Comparison of ENCODE assay signal across 22 cellular contexts in genomic region chr1:107009286-107009685, GRCh38.
"Had no signal": no experiment of that assay in that cellular context is flagged by ENCODE, and none has a peak within 500 bp of the region (broad histone marks: within the 10 kb centered on the region; RNA-seq: fewer than 3 reads in every experiment).

No MANE protein-coding gene starts in this region.

- H3K27me3 Mint-ChIP-seq: activated CD4-positive, alpha-beta memory T cell treated with anti-CD3 and anti-CD28 coated beads, Interleukin-2, amount 10 ng/mL, durations not matched to agents 7 days and 5 days; activated CD4-positive, alpha-beta T cell treated with anti-CD3 and anti-CD28 coated beads, Interleukin-2, amount 10 ng/mL, durations not matched to agents 24 days and 14 days had no signal

- H3K36me3 ChIP-seq: cardiac muscle cell, heart right ventricle, lower lobe of right lung, neutrophil, right lobe of liver, stomach, uterus had no signal

- H3K9me3 Mint-ChIP-seq: activated CD4-positive, alpha-beta memory T cell treated with anti-CD3 and anti-CD28 coated beads, Interleukin-2, amount 10 ng/mL, durations not matched to agents 7 days and 5 days; activated CD4-positive, alpha-beta T cell treated with anti-CD3 and anti-CD28 coated beads, Interleukin-2, amount 10 ng/mL, durations not matched to agents 24 days and 14 days; activated naive CD8-positive, alpha-beta T cell treated with anti-CD3 and anti-CD28 coated beads, Interleukin-2, amount 50 U/mL, for 24 hours; natural killer cell; stimulated activated memory B cell treated with anti-CD40 and anti-IgM and Interleukin-4, amounts not matched to agents 10 μg/mL and 1 μg/mL and 100 μg/mL, for 72 hours had no signal

- H3K4me3 Mint-ChIP-seq: activated CD4-positive, alpha-beta memory T cell treated with anti-CD3 and anti-CD28 coated beads, Interleukin-2, amount 10 ng/mL, durations not matched to agents 7 days and 5 days; activated CD4-positive, alpha-beta T cell treated with anti-CD3 and anti-CD28 coated beads, Interleukin-2, amount 10 ng/mL, durations not matched to agents 24 days and 14 days; activated naive CD8-positive, alpha-beta T cell treated with anti-CD3 and anti-CD28 coated beads, Interleukin-2, amount 50 U/mL, for 24 hours; natural killer cell; stimulated activated memory B cell treated with anti-CD40 and anti-IgM and Interleukin-4, amounts not matched to agents 10 μg/mL and 1 μg/mL and 100 μg/mL, for 72 hours had no signal

- H3K27ac Mint-ChIP-seq: activated CD4-positive, alpha-beta memory T cell treated with anti-CD3 and anti-CD28 coated beads, Interleukin-2, amount 10 ng/mL, durations not matched to agents 7 days and 5 days; activated CD4-positive, alpha-beta T cell treated with anti-CD3 and anti-CD28 coated beads, Interleukin-2, amount 10 ng/mL, durations not matched to agents 24 days and 14 days; activated naive CD8-positive, alpha-beta T cell treated with anti-CD3 and anti-CD28 coated beads, Interleukin-2, amount 50 U/mL, for 24 hours; natural killer cell; stimulated activated memory B cell treated with anti-CD40 and anti-IgM and Interleukin-4, amounts not matched to agents 10 μg/mL and 1 μg/mL and 100 μg/mL, for 72 hours had no signal

- H3K4me3 ChIP-seq: body of pancreas, cardiac muscle cell, heart right ventricle, lower lobe of right lung, right lobe of liver, stomach, uterus had no signal

- H3K9me3 ChIP-seq: body of pancreas, heart right ventricle, lower lobe of right lung, neutrophil, right lobe of liver, stomach, uterus had no signal

- H3K27me3 ChIP-seq: body of pancreas, cardiac muscle cell, heart right ventricle, neutrophil, right lobe of liver, stomach, uterus had no signal

- H3K27ac ChIP-seq: body of pancreas, cardiac muscle cell, heart right ventricle, lower lobe of right lung, neutrophil, parathyroid adenoma, right lobe of liver, stomach, uterus had no signal

- H3K36me3 Mint-ChIP-seq: natural killer cell; stimulated activated memory B cell treated with anti-CD40 and anti-IgM and Interleukin-4, amounts not matched to agents 10 μg/mL and 1 μg/mL and 100 μg/mL, for 72 hours had no signal

- H3K4me1 ChIP-seq: body of pancreas, heart right ventricle, lower lobe of right lung, parathyroid adenoma, right lobe of liver, stomach, uterus had no signal

- ATAC-seq: activated naive CD8-positive, alpha-beta T cell treated with anti-CD3 and anti-CD28 coated beads, Interleukin-2, amount 50 U/mL, for 24 hours; body of pancreas; heart right ventricle; left colon; lower lobe of right lung; natural killer cell; right lobe of liver; stimulated activated memory B cell treated with anti-CD40 and anti-IgM and Interleukin-4, amounts not matched to agents 10 μg/mL and 1 μg/mL and 100 μg/mL, for 72 hours had no signal

- H3K4me1 Mint-ChIP-seq: activated CD4-positive, alpha-beta memory T cell treated with anti-CD3 and anti-CD28 coated beads, Interleukin-2, amount 10 ng/mL, durations not matched to agents 7 days and 5 days; activated CD4-positive, alpha-beta T cell treated with anti-CD3 and anti-CD28 coated beads, Interleukin-2, amount 10 ng/mL, durations not matched to agents 24 days and 14 days; activated naive CD8-positive, alpha-beta T cell treated with anti-CD3 and anti-CD28 coated beads, Interleukin-2, amount 50 U/mL, for 24 hours; natural killer cell had no signal

- DNase-seq: activated CD4-positive, alpha-beta memory T cell treated with anti-CD3 and anti-CD28 coated beads, Interleukin-2, amount 10 ng/mL, durations not matched to agents 7 days and 5 days; activated CD4-positive, alpha-beta T cell treated with anti-CD3 and anti-CD28 coated beads, Interleukin-2, amount 10 ng/mL, durations not matched to agents 24 days and 14 days; activated gamma-delta T cell; activated naive CD4-positive, alpha-beta T cell treated with anti-CD3 and anti-CD28 coated beads, Interleukin-2, amount 50 U/mL, for 16 hours; activated naive CD8-positive, alpha-beta T cell treated with anti-CD3 and anti-CD28 coated beads, Interleukin-2, amount 50 U/mL, for 24 hours; body of pancreas; dermis blood vessel endothelial cell; effector CD8-positive, alpha-beta T cell; heart right ventricle; left colon; lower lobe of right lung; natural killer cell; right lobe of liver; small intestine; stimulated activated CD4-positive, alpha-beta T cell treated with anti-CD3 and anti-CD28 coated beads, Interleukin-15, amount 100 ng/mL, for 24 hours; stomach; trophoblast cell; uterus had no signal
